In the genomic region with DNA sequence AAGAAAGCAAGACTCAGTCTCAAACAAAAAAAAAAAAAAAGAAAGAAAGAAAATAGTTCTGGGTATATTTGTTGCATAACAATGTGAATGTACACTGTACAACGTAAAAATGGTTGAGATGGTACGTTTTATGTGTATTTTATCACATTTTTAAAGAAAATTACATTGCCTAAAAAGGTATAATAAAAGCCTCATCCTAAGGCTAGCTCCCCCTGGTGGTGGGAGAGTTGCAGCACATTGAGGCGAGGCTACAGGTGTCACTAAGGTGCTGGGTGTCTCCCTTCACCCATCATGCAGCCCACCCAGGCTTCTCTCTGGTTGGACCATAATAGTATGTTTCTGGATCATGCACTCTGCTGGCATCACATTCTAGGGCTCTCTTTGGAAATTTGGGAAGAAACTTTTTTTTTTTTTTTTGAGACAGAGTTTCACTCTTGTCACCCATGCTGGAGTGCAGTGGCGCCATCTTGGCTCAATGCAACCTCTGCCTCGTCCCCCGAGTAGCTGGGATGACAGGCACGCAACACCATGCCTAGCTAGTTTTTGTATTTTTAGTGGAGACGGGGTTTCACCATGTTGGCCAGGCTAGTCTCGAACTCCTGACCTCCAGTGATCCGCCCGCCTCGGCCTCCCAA, we compare ENCODE assay signal across 8 cellular contexts. TPM values are rescaled to one million over a fixed set of nuclear protein-coding genes. Genes with fewer than 3 reads are reported as not detected.
DNase-seq lines count a peak whose midpoint lies in the region; ATAC-seq, FAIRE-seq and TF ChIP-seq lines count a peak whose summit lies in the region.

No MANE protein-coding gene starts in this region.

- no peaks in the 10 kb centered on the region for H3K36me3 ChIP-seq in gastrocnemius medialis

- DNase-seq in AG20443 (ENCODE audit: low spot score) (peak; percentile 53), GM19239 (ENCODE audit: insufficient read length, low spot score) (no peak), RPMI7951 (ENCODE audit: low read depth) (peak; percentile 56), Right ventricle myocardium superior (peak; percentile 78), gastrocnemius medialis (peak in 1 of 2 donors; percentile 44), COLO829 (ENCODE audit: low spot score) (no peak)
- peak; percentile 70 for DNase-seq in activated T-helper 9 cell treated with anti-CD3 and anti-CD28 coated beads, Interleukin-2, amount 50 U/mL, for 16 hours (ENCODE audit: low read depth)

- H3K4me3 ChIP-seq in gastrocnemius medialis, result no peak overlapping the region

- H3K9me3 ChIP-seq in gastrocnemius medialis, result no peaks in the 10 kb centered on the region

- peak overlapping the region in 2 of 4 donors; percentile 28 to 85 for H3K27ac ChIP-seq in gastrocnemius medialis

- peaks cover 13 to 14% of the 10 kb centered on the region in 2 donors for H3K4me1 ChIP-seq in gastrocnemius medialis

- in situ Hi-C loops in gastrocnemius medialis (cut with MboI; ENCODE audit: low sequenced_read_pairs in 4 of 4), result loop anchor here (25.0 kb wide), 1 partner anchor 220 kb away; no protein-coding TSS in a partner anchor

- peak; percentile 49 to 77 (median 70) for TF ChIP-seq CTCF in gastrocnemius medialis (IDR thresholded peaks at IDR 0.05 in 4 of 5, conservative IDR thresholded peaks at IDR 0.05 in 1 of 5)

- peak; percentile 73 for ATAC-seq in Right ventricle myocardium superior (ENCODE audit: poor library complexity)
- ATAC-seq in gastrocnemius medialis, result peak in 1 of 2 donors; percentile 16
- no peak for ATAC-seq in GM21360 (IDR thresholded peaks at IDR 0.05; ENCODE audit: unreplicated experiment)

- H3K27me3 ChIP-seq in gastrocnemius medialis, result no peaks in the 10 kb centered on the region

- peak; percentile 33 for FAIRE-seq in GM19239 (lab: Jason Lieb, UNC)

- intact Hi-C loops in Right ventricle myocardium superior (cut with DNase I) (loop anchor here (2.0 kb wide), 1 partner anchor 218 kb away; no protein-coding TSS in a partner anchor), gastrocnemius medialis (cut with DNase I; ENCODE audit: low total_unique reads) (loop anchor here (1.0 kb wide), 1 partner anchor 25 kb away; no protein-coding TSS in a partner anchor)

- TF ChIP-seq POLR2A in gastrocnemius medialis (IDR thresholded peaks at IDR 0.05), result no peak

RNA-seq across cellular contexts. Expression of a gene that starts 12.4 kb away (rescaled TPM):
- total RNA-seq in RPMI7951 (2014; rRNA removed; shearing (Covaris generic)), result 209 and 266 TPM in 2 replicates
- total RNA-seq in Right ventricle myocardium superior (142 TPM), gastrocnemius medialis (100 to 1,000 TPM in 3 of 4 donors, 10 to 100 TPM in 1; 93.0 to 207 (median 166) TPM)

Comparison
In these comparisons a context has a peak if more than half of its experiments do, and no peak if none do; other contexts are left out.
1. DNase-seq: peak in AG20443 (single experiment), RPMI7951 (single experiment), activated T-helper 9 cell treated with anti-CD3 and anti-CD28 coated beads, Interleukin-2, amount 50 U/mL, for 16 hours (single experiment) and Right ventricle myocardium superior (single experiment); none in GM19239 (single experiment) and COLO829 (single experiment).